1 cellular context compared by ENCODE assay signal in genomic region chr9:127561491-127562270, GRCh38.
TF ChIP-seq lines count a peak whose summit lies in the region.

No MANE protein-coding gene starts in this region.

TF ChIP-seq in IMR-90, 13 proteins besides CTCF, POLR2A, EP300 and RAD21 (continued from another document):
- TF ChIP-seq FOS (IDR thresholded peaks at IDR 0.05; ENCODE audit: low read depth, low read length): peak; percentile 98
- peak; percentile 41; the same call in 1 of the 2 replicates for TF ChIP-seq BHLHE40 (IDR thresholded peaks at IDR 0.05; ENCODE audit: low read depth, low read length)
- no peak for TF ChIP-seq USF2 (IDR thresholded peaks at IDR 0.05; ENCODE audit: low read depth, low read length)
